Comparison of ENCODE assay signal across 8 cellular contexts in the genomic region with DNA sequence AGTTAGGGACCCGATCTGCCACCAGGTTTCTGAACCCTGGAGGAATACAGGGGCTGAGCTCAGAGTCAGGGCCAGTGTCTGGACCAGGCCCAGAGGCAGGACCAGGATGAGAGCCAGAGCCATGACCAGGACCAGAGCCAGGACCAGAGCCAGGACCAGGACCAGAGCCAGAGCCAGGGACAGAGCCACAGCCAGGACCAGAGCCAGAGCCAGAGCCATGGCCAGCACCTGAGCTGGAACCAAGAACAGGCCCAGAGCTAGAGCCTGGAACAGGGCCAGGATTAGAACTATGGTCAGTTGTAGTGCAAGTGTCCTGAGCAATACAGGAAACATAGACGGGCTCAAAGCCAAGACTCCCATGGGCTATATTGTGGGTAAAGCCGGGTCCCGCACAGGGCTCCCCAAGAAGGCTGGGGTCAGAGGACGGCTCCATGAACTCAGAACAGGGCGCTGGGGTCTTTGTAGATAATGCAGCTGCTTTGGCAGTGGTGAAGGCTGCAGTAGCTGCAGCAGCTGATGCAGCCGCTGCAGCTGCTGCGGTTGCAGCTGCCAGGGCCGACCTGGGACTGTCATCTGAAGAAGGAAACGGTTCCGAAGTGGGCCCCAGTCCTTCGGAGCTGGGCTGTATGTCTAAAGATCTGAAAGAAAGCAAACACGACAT. TPM values are rescaled to one million over a fixed set of nuclear protein-coding genes. Genes with fewer than 3 reads are reported as not detected.
DNase-seq lines count a peak whose midpoint lies in the region; ATAC-seq and TF ChIP-seq lines count a peak whose summit lies in the region.

No MANE protein-coding gene starts in this region.

- no peaks in the 10 kb centered on the region for H4K20me1 ChIP-seq in mammary epithelial cell (ENCODE audit: insufficient read depth, low read length)
- H4K20me1 ChIP-seq in PC-9 (ENCODE audit: insufficient read depth): no peaks in the 10 kb centered on the region

- BruUV-seq in mammary epithelial cell (replicated peaks; lab: Mats Ljungman, UMichigan): no TSS peak
- no TSS peak for BruUV-seq in PC-9 (replicated peaks; lab: Mats Ljungman, UMichigan)

- H3K4me3 ChIP-seq in cardiac muscle cell: peak overlapping the region; percentile 27
- H3K4me3 ChIP-seq in mammary epithelial cell (replicated peaks in 1 of 3; ENCODE audit: insufficient read depth in 1 of 3, low read depth in 2 of 3, low read length in 3 of 3): peak overlapping the region; percentile 26 to 57 (median 47)
- peak overlapping the region; percentile 47 to 65 for H3K4me3 ChIP-seq in vagina
- H3K4me3 ChIP-seq in PC-9: no peak overlapping the region

- dilution Hi-C loops in mammary epithelial cell (cut with HindIII; ENCODE audit: low sequenced_read_pairs): loop anchor here (5.0 kb wide), 1 partner anchor 49 kb away; no protein-coding TSS in a partner anchor

- peaks cover 13% of the 10 kb centered on the region; the same call in 1 of the 2 replicates for H3F3A ChIP-seq in PC-9 (ENCODE audit: insufficient read depth, low read depth)

- intact Hi-C loops in left cardiac atrium (cut with DNase I): no loop called here
- intact Hi-C loops in mammary epithelial cell (cut with micrococcal nuclease): no loop called here
- intact Hi-C loops in vagina (cut with DNase I): loop anchor here (10.0 kb wide), 1 partner anchor 157 kb away; a partner anchor contains a TSS
- intact Hi-C loops in PC-9 (cut with micrococcal nuclease; ENCODE audit: unreplicated experiment): no loop called here

- H3K9me2 ChIP-seq in PC-9 (ENCODE audit: insufficient read depth): no peaks in the 10 kb centered on the region

- H3K27me3 ChIP-seq in cardiac muscle cell: no peaks in the 10 kb centered on the region
- no peaks in the 10 kb centered on the region for H3K27me3 ChIP-seq in mammary epithelial cell (ENCODE audit: insufficient read depth, low read length)
- no peaks in the 10 kb centered on the region for H3K27me3 ChIP-seq in vagina
- no peaks in the 10 kb centered on the region for H3K27me3 ChIP-seq in PC-9 (ENCODE audit: insufficient read depth, low read depth)

- peaks cover 9% of the 10 kb centered on the region for H3K36me3 Mint-ChIP-seq in memory B cell

- H3K27ac Mint-ChIP-seq in memory B cell: peak overlapping the region; percentile 84

- no peak for TF ChIP-seq CTCF in cardiac muscle cell (IDR thresholded peaks at IDR 0.05; ENCODE audit: low read depth, low read length)
- TF ChIP-seq CTCF in mammary epithelial cell (conservative IDR thresholded peaks at IDR 0.05 in 1 of 2, IDR thresholded peaks at IDR 0.05 in 1 of 2; ENCODE audit: extremely low read depth in 1 of 2, insufficient read depth in 1 of 2, low read depth in 1 of 2, low read length in 2 of 2): no peak
- TF ChIP-seq CTCF in vagina (IDR thresholded peaks at IDR 0.05): no peak
- no peak for TF ChIP-seq CTCF in PC-9 (conservative IDR thresholded peaks at IDR 0.05)

- H3K36me3 ChIP-seq in cardiac muscle cell: peaks cover 5% of the 10 kb centered on the region
- H3K36me3 ChIP-seq in mammary epithelial cell (ENCODE audit: insufficient read depth, low read length): no peaks in the 10 kb centered on the region
- H3K36me3 ChIP-seq in vagina: peaks cover 0 to 11% of the 10 kb centered on the region in 2 donors
- H3K36me3 ChIP-seq in PC-9 (ENCODE audit: low read depth): no peaks in the 10 kb centered on the region

- POLR2A ChIA-PET in PC-9 (lab: Charles Lee; ENCODE audit: unreplicated experiment): interaction anchor here (0.6 kb wide), 1 partner anchor 1143 kb away, joined by 4 read pairs; no protein-coding TSS in a partner anchor

- H3K9me3 Mint-ChIP-seq in memory B cell: peaks cover 1% of the 10 kb centered on the region

- H2AFZ ChIP-seq in mammary epithelial cell (ENCODE audit: low read depth, low read length) (peak overlapping the region; percentile 89), PC-9 (no peak overlapping the region)

- H3K4me3 Mint-ChIP-seq in memory B cell: peak overlapping the region; percentile 77

- in situ Hi-C loops in mammary epithelial cell (cut with MboI; ENCODE audit: low sequenced_read_pairs in 2 of 2): no loop called here

- H3K4me2 ChIP-seq in mammary epithelial cell (ENCODE audit: insufficient read depth, low read depth, low read length): peak overlapping the region; percentile 81
- H3K4me2 ChIP-seq in PC-9: no peak overlapping the region

- H3K4me1 ChIP-seq in cardiac muscle cell (ENCODE audit: low read depth): peaks cover 18% of the 10 kb centered on the region
- H3K4me1 ChIP-seq in mammary epithelial cell (ENCODE audit: insufficient read depth, low read length): peaks cover 23% of the 10 kb centered on the region
- peaks cover 24% of the 10 kb centered on the region for H3K4me1 ChIP-seq in vagina
- peaks cover 8% of the 10 kb centered on the region for H3K4me1 ChIP-seq in PC-9 (replicated peaks; ENCODE audit: insufficient read depth)

- WGBS in mammary epithelial cell (ENCODE audit: low coverage, missing lambda C conversion rate): 22% methylated on average over 11 of the region's 13 CpGs

- peaks cover 10% of the 10 kb centered on the region for H3K4me1 Mint-ChIP-seq in memory B cell

- no peak overlapping the region for H3K9ac ChIP-seq in mammary epithelial cell (ENCODE audit: insufficient read depth, low read length)

- H3K79me2 ChIP-seq in mammary epithelial cell (ENCODE audit: insufficient read depth, low read length) (peaks cover 7% of the 10 kb centered on the region), PC-9 (ENCODE audit: low read depth) (no peaks in the 10 kb centered on the region)

- H3K27me3 Mint-ChIP-seq in memory B cell: no peaks in the 10 kb centered on the region

- DNase-seq in cardiac muscle cell (ENCODE audit: low read depth in 1 of 2, low spot score in 1 of 2) (peak in 1 of 2 donors; percentile 57), left cardiac atrium (no peak), mammary epithelial cell (no peak), memory B cell (ENCODE audit: low spot score in 2 of 2) (no peak), vagina (ENCODE audit: extremely low spot score in 2 of 2) (no peak), PC-9 (no peak)

- TF ChIP-seq POLR2A in vagina (IDR thresholded peaks at IDR 0.05): no peak

- CTCF ChIA-PET in mammary epithelial cell (lab: Charles Lee; ENCODE audit: low non-redundant PET) (interaction anchor here (0.5 to 0.6 kb wide), 2 partner anchors 14 to 695 kb away, joined by 3 to 5 read pairs; no protein-coding TSS in a partner anchor), PC-9 (lab: Charles Lee) (interaction anchor here (0.6 to 1.5 kb wide), 5 partner anchors 21 to 212 kb away, joined by 3 to 8 read pairs (median 3); no protein-coding TSS in a partner anchor)

- ATAC-seq in left cardiac atrium (no peak), memory B cell (ENCODE audit: low read depth) (no peak), GM18867 (IDR thresholded peaks at IDR 0.05; ENCODE audit: unreplicated experiment) (no peak), HG03159 (IDR thresholded peaks at IDR 0.05; ENCODE audit: unreplicated experiment) (no peak)

- no peaks in the 10 kb centered on the region for H3K9me3 ChIP-seq in cardiac muscle cell (ENCODE audit: low read depth)
- no peaks in the 10 kb centered on the region for H3K9me3 ChIP-seq in mammary epithelial cell (replicated peaks; ENCODE audit: insufficient read depth, low read length)
- H3K9me3 ChIP-seq in vagina: no peaks in the 10 kb centered on the region
- no peaks in the 10 kb centered on the region for H3K9me3 ChIP-seq in PC-9 (ENCODE audit: insufficient read depth, low read depth)

- H3K27ac ChIP-seq in cardiac muscle cell (no peak overlapping the region), mammary epithelial cell (ENCODE audit: insufficient read depth, low read depth, low read length) (no peak overlapping the region), vagina (peak overlapping the region; percentile 70), PC-9 (no peak overlapping the region)

RNA-seq across cellular contexts. Expression of a gene that starts 0.6 kb away (rescaled TPM):
- total RNA-seq in cardiac muscle cell (2.9 and 3.7 TPM in 2 replicates), left cardiac atrium (1 to 10 TPM; 1.3 to 1.9 TPM), mammary epithelial cell (under 1 TPM; 0.82 to 0.83 TPM), vagina (not detected), PC-9 (2021) (0.48 and 1.0 TPM in 2 replicates)
- polyA plus RNA-seq in cardiac muscle cell (4.2 and 6.1 TPM in 2 replicates), mammary epithelial cell (0.23 TPM)
- polyA minus RNA-seq in mammary epithelial cell: not detected

RNA-seq across cellular contexts. Expression of a gene that starts 3.3 kb away (rescaled TPM):
- total RNA-seq in cardiac muscle cell (48.5 and 83.9 TPM in 2 replicates), left cardiac atrium (10 to 100 TPM; 53.4 to 54.3 TPM), mammary epithelial cell (10 to 100 TPM; 11.7 to 31.9 TPM), vagina (24.1 TPM), PC-9 (2021) (53.1 and 73.9 TPM in 2 replicates)
- polyA plus RNA-seq in cardiac muscle cell (161 and 177 TPM in 2 replicates), mammary epithelial cell (27.9 TPM)
- 38.3 TPM for polyA minus RNA-seq in mammary epithelial cell

RNA-seq across cellular contexts. Expression of a gene that starts 17.0 kb away (rescaled TPM):
- not detected in 2 replicates for total RNA-seq in cardiac muscle cell
- polyA plus RNA-seq in cardiac muscle cell: 0.57 and 0.66 TPM in 2 replicates
- not detected for total RNA-seq in left cardiac atrium
- not detected for total RNA-seq in mammary epithelial cell
- polyA plus RNA-seq in mammary epithelial cell: not detected
- polyA minus RNA-seq in mammary epithelial cell: not detected
- total RNA-seq in vagina: not detected
- not detected in 2 replicates for total RNA-seq in PC-9 (2021)

RNA-seq across cellular contexts. Expression of a gene that starts 17.5 kb away (rescaled TPM):
- total RNA-seq in cardiac muscle cell (15.0 and 17.9 TPM in 2 replicates), left cardiac atrium (10 to 100 TPM; 14.7 to 15.6 TPM), mammary epithelial cell (1 to 10 TPM; 3.8 to 7.5 TPM), vagina (11.3 TPM), PC-9 (2021) (6.3 and 6.4 TPM in 2 replicates)
- polyA plus RNA-seq in cardiac muscle cell (17.0 and 21.8 TPM in 2 replicates), mammary epithelial cell (1.9 TPM)
- polyA minus RNA-seq in mammary epithelial cell: 3.1 TPM

RNA-seq across cellular contexts. Expression of a gene that starts 20.1 kb away (rescaled TPM):
- total RNA-seq in cardiac muscle cell (12.5 and 12.6 TPM in 2 replicates), left cardiac atrium (10 to 100 TPM; 21.1 to 24.3 TPM), mammary epithelial cell (10 to 100 TPM in 1 of 2 donors, 1 to 10 TPM in 1; 1.3 to 13.3 TPM), vagina (17.2 TPM), PC-9 (2021) (11.3 and 12.2 TPM in 2 replicates)
- polyA plus RNA-seq in cardiac muscle cell (13.2 and 16.2 TPM in 2 replicates), mammary epithelial cell (3.8 TPM)
- polyA minus RNA-seq in mammary epithelial cell: 29.5 TPM
